Comparison of ENCODE assay signal across 7 cellular contexts in genomic region chr7:68642727-68643126, GRCh38.
"Had no signal": no experiment of that assay in that cellular context is flagged by ENCODE, and none has a peak within 500 bp of the region (broad histone marks: within the 10 kb centered on the region; RNA-seq: fewer than 3 reads in every experiment).

No MANE protein-coding gene starts in this region.

- FAIRE-seq: HTR-8/SVneo, K562 had no signal

- H3K9ac ChIP-seq: GM23248 had no signal

- H3K4me3 ChIP-seq: GM23248, K562 had no signal

- H2AFZ ChIP-seq: GM23248 had no signal

- H3K27ac ChIP-seq: GM23248 had no signal

- DNase-seq: GM23248, GOT3, H9, HCEC 1CT, IMR-90 had no signal

- ATAC-seq: K562 had no signal
